In the genomic region with DNA sequence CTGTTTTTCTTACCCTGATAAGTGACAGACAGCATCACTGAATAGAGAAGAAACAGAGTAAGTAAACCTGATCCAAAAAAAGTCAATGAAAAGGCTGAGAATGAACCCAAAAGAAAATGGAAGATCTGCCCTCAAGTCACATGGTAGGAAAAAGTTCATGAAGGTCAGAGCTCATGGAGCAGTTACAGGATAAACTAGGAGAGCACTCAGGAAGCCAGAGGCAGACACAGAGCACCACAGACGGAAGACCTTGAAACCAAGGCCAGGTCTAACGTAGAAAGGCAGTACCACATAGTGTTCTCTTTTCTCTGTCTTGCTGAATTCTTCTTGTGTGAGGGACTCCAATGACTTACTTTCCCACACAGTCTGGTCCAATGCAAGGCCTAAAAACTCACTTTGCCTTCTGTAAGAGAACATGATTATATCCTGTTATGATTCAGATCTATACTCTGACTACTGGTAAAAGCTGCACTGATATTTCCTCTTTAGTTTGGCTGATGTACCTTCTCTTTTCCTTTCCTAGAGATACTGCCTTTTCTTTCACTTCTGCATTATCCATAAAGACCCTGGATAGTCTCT, we compare ENCODE assay signal across 29 cellular contexts. TPM values are rescaled to one million over a fixed set of nuclear protein-coding genes. Genes with fewer than 3 reads are reported as not detected.
DNase-seq lines count a peak whose midpoint lies in the region; ATAC-seq and TF ChIP-seq lines count a peak whose summit lies in the region.
"Had no signal": no experiment of that assay in that cellular context is flagged by ENCODE, and none has a peak within 500 bp of the region (broad histone marks: within the 10 kb centered on the region; RNA-seq: fewer than 3 reads in every experiment).

No MANE protein-coding gene starts in this region.

- no peak for DNase-seq in activated CD8-positive, alpha-beta memory T cell treated with anti-CD3 and anti-CD28 coated beads, Interleukin-2, amount 10 ng/mL, durations not matched to agents 7 days and 5 days
- no peak for DNase-seq in activated CD8-positive, alpha-beta memory T cell treated with anti-CD3 and anti-CD28 coated beads for 24 hours
- DNase-seq in CD4-positive, alpha-beta memory T cell, result no peak
- DNase-seq in MV-4-11 (lab: John Stamatoyannopoulos, UW) (peak; percentile 38), dermis blood vessel endothelial cell (peak; percentile 75), NCI-H345 (lab: John Stamatoyannopoulos, UW) (no peak), transverse colon (no peak), adrenal gland (no peak)
- DNase-seq: activated CD4-positive, CD25-positive, alpha-beta regulatory T cell treated with anti-CD3 and anti-CD28 coated beads, Interleukin-2, amount 50 U/mL, for 72 hours; Caco-2; colonic mucosa; DMS53; left lung; mesenchymal stem cell; NCI-H1092; NCI-H1694; NCI-H446; NCI-H748 treated with DMSO at 0.1 percent for 48 hours; ovary; RPMI8226; stimulated activated CD4-positive, alpha-beta T cell treated with anti-CD3 and anti-CD28 coated beads, Interleukin-15, amount 100 ng/mL, for 24 hours; stimulated activated naive B cell treated with anti-CD40 and anti-IgM and Interleukin-4, amounts not matched to agents 10 μg/mL and 1 μg/mL and 100 μg/mL, for 72 hours; upper lobe of right lung had no signal

- in situ Hi-C loops in transverse colon (cut with MboI; ENCODE audit: low pct_ligation_motif_present in 1 of 4, low pct_unique_long_range_greater_than_20kb in 1 of 4, low sequenced_read_pairs in 3 of 4), result no loop called here

- H3K4me1 ChIP-seq in CD4-positive, alpha-beta memory T cell (ENCODE audit: insufficient read depth, low read length), result peaks cover 7% of the 10 kb centered on the region
- H3K4me1 ChIP-seq in transverse colon, result no peaks in the 10 kb centered on the region
- no peaks in the 10 kb centered on the region for H3K4me1 ChIP-seq in adrenal gland (replicated peaks in 1 of 2)
- H3K4me1 ChIP-seq: ascending aorta, Caco-2, colonic mucosa, left lung, suprapubic skin, upper lobe of right lung had no signal

- no peak overlapping the region for H3K4me3 Mint-ChIP-seq in activated CD8-positive, alpha-beta memory T cell treated with anti-CD3 and anti-CD28 coated beads, Interleukin-2, amount 10 ng/mL, durations not matched to agents 7 days and 5 days
- peak overlapping the region in 5 of 8 donors; percentile 2 to 45 (median 39) for H3K4me3 Mint-ChIP-seq in CD4-positive, alpha-beta memory T cell
- H3K4me3 Mint-ChIP-seq: activated naive CD8-positive, alpha-beta T cell; activated T-helper 1 cell treated with anti-CD3 and anti-CD28 coated beads, Interleukin-12 subunit alpha, Interleukin-12 subunit beta, Interleukin-2, Interleukin-4 antibody, amounts not matched to agents 30 ng/mL and 10 ng/mL and 1 ng/mL, durations not matched to agents 14 hours and 24 hours and 36 hours; IgD-negative memory B cell; neural crest cell; stimulated activated naive B cell treated with anti-CD40 and anti-IgM and Interleukin-4, amounts not matched to agents 10 μg/mL and 1 μg/mL and 100 μg/mL, for 72 hours had no signal

- H3K27me3 ChIP-seq in CD4-positive, alpha-beta memory T cell (ENCODE audit: insufficient read depth, low read length), result no peaks in the 10 kb centered on the region
- no peaks in the 10 kb centered on the region for H3K27me3 ChIP-seq in transverse colon
- no peaks in the 10 kb centered on the region for H3K27me3 ChIP-seq in adrenal gland
- H3K27me3 ChIP-seq: ascending aorta, colonic mucosa, left lung, ovary, suprapubic skin, upper lobe of right lung had no signal

- POLR2A ChIA-PET in CD4-positive, alpha-beta memory T cell (lab: Charles Lee; ENCODE audit: partially characterized antibody), result no interaction called here

- no peak overlapping the region for H3K27ac ChIP-seq in CD4-positive, alpha-beta memory T cell (ENCODE audit: low read depth, low read length)
- H3K27ac ChIP-seq in transverse colon (no peak overlapping the region), adrenal gland (no peak overlapping the region)
- H3K27ac ChIP-seq: ascending aorta, colonic mucosa, left lung, ovary, suprapubic skin, upper lobe of right lung had no signal

- TF ChIP-seq POLR2A in transverse colon (IDR thresholded peaks at IDR 0.05), result no peak
- TF ChIP-seq POLR2A in adrenal gland (IDR thresholded peaks at IDR 0.05), result no peak

- peaks cover 10% of the 10 kb centered on the region for H3K36me3 Mint-ChIP-seq in activated CD8-positive, alpha-beta memory T cell treated with anti-CD3 and anti-CD28 coated beads, Interleukin-2, amount 10 ng/mL, durations not matched to agents 7 days and 5 days
- peaks cover 0 to 1% of the 10 kb centered on the region in 2 donors for H3K36me3 Mint-ChIP-seq in CD4-positive, alpha-beta memory T cell
- H3K36me3 Mint-ChIP-seq: activated naive CD8-positive, alpha-beta T cell; stimulated activated naive B cell treated with anti-CD40 and anti-IgM and Interleukin-4, amounts not matched to agents 10 μg/mL and 1 μg/mL and 100 μg/mL, for 72 hours had no signal

- no peak overlapping the region for H3K4me3 ChIP-seq in CD4-positive, alpha-beta memory T cell (ENCODE audit: low read length in 2 of 2)
- H3K4me3 ChIP-seq in transverse colon (no peak overlapping the region), adrenal gland (no peak overlapping the region)
- H3K4me3 ChIP-seq: ascending aorta, colonic mucosa, left lung, ovary, suprapubic skin, upper lobe of right lung had no signal

- H3K27ac Mint-ChIP-seq in activated CD8-positive, alpha-beta memory T cell treated with anti-CD3 and anti-CD28 coated beads, Interleukin-2, amount 10 ng/mL, durations not matched to agents 7 days and 5 days, result peak overlapping the region; percentile 25
- peak overlapping the region in 6 of 7 donors; percentile 17 to 88 (median 39) for H3K27ac Mint-ChIP-seq in CD4-positive, alpha-beta memory T cell
- H3K27ac Mint-ChIP-seq: activated naive CD8-positive, alpha-beta T cell; activated T-helper 1 cell treated with anti-CD3 and anti-CD28 coated beads, Interleukin-12 subunit alpha, Interleukin-12 subunit beta, Interleukin-2, Interleukin-4 antibody, amounts not matched to agents 30 ng/mL and 10 ng/mL and 1 ng/mL, durations not matched to agents 14 hours and 24 hours and 36 hours; IgD-negative memory B cell; stimulated activated naive B cell treated with anti-CD40 and anti-IgM and Interleukin-4, amounts not matched to agents 10 μg/mL and 1 μg/mL and 100 μg/mL, for 72 hours had no signal

- CTCF ChIA-PET in activated CD8-positive, alpha-beta memory T cell treated with anti-CD3 and anti-CD28 coated beads, Interleukin-2, amount 10 ng/mL, durations not matched to agents 7 days and 5 days (lab: Charles Lee), result no interaction called here
- CTCF ChIA-PET in CD4-positive, alpha-beta memory T cell (lab: Charles Lee; ENCODE audit: partially characterized antibody), result no interaction called here

- H3K9me3 Mint-ChIP-seq in activated CD8-positive, alpha-beta memory T cell treated with anti-CD3 and anti-CD28 coated beads, Interleukin-2, amount 10 ng/mL, durations not matched to agents 7 days and 5 days (ENCODE audit: low read depth), result peaks cover 5% of the 10 kb centered on the region
- H3K9me3 Mint-ChIP-seq in CD4-positive, alpha-beta memory T cell, result peaks cover 0 to 16% (median 8%) of the 10 kb centered on the region in 8 donors

- 63% methylated on average over 2 of the region's 2 CpGs; no CpG with 5 or more reads in 1 of the 2 donors for WGBS in transverse colon (ENCODE audit: low coverage in 1 of 2), 2 donors
- 40 to 54% (median 51%) methylated on average over 2 of the region's 2 CpGs for WGBS in adrenal gland, 4 donors

- H3K36me3 ChIP-seq in CD4-positive, alpha-beta memory T cell (ENCODE audit: insufficient read depth, low read length), result no peaks in the 10 kb centered on the region
- H3K36me3 ChIP-seq in transverse colon (no peaks in the 10 kb centered on the region), adrenal gland (replicated peaks in 1 of 2) (no peaks in the 10 kb centered on the region)
- H3K36me3 ChIP-seq: ascending aorta, colonic mucosa, left lung, ovary, suprapubic skin, upper lobe of right lung had no signal

- TF ChIP-seq CTCF in transverse colon (IDR thresholded peaks at IDR 0.05) (no peak), adrenal gland (IDR thresholded peaks at IDR 0.05) (no peak)

- no peaks in the 10 kb centered on the region for H3K9me3 ChIP-seq in CD4-positive, alpha-beta memory T cell (ENCODE audit: control insufficient read depth in 1 of 2, low read length in 2 of 2)
- H3K9me3 ChIP-seq in transverse colon (no peaks in the 10 kb centered on the region), adrenal gland (replicated peaks in 1 of 3) (no peaks in the 10 kb centered on the region)
- H3K9me3 ChIP-seq: ascending aorta, Caco-2, colonic mucosa, ovary, suprapubic skin, upper lobe of right lung had no signal

- H3K4me1 Mint-ChIP-seq in activated CD8-positive, alpha-beta memory T cell treated with anti-CD3 and anti-CD28 coated beads, Interleukin-2, amount 10 ng/mL, durations not matched to agents 7 days and 5 days, result peaks cover 20% of the 10 kb centered on the region
- peaks cover 8 to 13% (median 11%) of the 10 kb centered on the region in 4 donors for H3K4me1 Mint-ChIP-seq in CD4-positive, alpha-beta memory T cell
- H3K4me1 Mint-ChIP-seq: neural crest cell had no signal

- intact Hi-C loops in CD4-positive, alpha-beta memory T cell (cut with micrococcal nuclease), result no loop called here
- intact Hi-C loops in transverse colon (cut with DNase I; ENCODE audit: low total_unique reads) (no loop called here), adrenal gland (cut with DNase I) (no loop called here)

- no peaks in the 10 kb centered on the region for H3K27me3 Mint-ChIP-seq in activated CD8-positive, alpha-beta memory T cell treated with anti-CD3 and anti-CD28 coated beads, Interleukin-2, amount 10 ng/mL, durations not matched to agents 7 days and 5 days
- no peaks in the 10 kb centered on the region for H3K27me3 Mint-ChIP-seq in CD4-positive, alpha-beta memory T cell
- H3K27me3 Mint-ChIP-seq: activated naive CD8-positive, alpha-beta T cell; IgD-negative memory B cell had no signal

- no peak for TF ChIP-seq EP300 in transverse colon (IDR thresholded peaks at IDR 0.05; ENCODE audit: low read depth)

- peak; percentile 78 for ATAC-seq in activated CD8-positive, alpha-beta memory T cell treated with anti-CD3 and anti-CD28 coated beads, Interleukin-2, amount 10 ng/mL, durations not matched to agents 7 days and 5 days

RNA-seq across cellular contexts. Expression of gene RTCA, which starts 40.8 kb away (rescaled TPM):
- 10 to 100 TPM; 67.4 to 67.9 TPM for total RNA-seq in activated CD8-positive, alpha-beta memory T cell treated with anti-CD3 and anti-CD28 coated beads, Interleukin-2, amount 10 ng/mL, durations not matched to agents 7 days and 5 days
- total RNA-seq in CD4-positive, alpha-beta memory T cell, result 10 to 100 TPM; 39.7 to 41.4 TPM
- polyA plus RNA-seq in CD4-positive, alpha-beta memory T cell, result 10 to 100 TPM; 19.0 to 24.6 TPM
- total RNA-seq in dermis blood vessel endothelial cell (41.0 and 48.7 TPM in 2 replicates), transverse colon (10 to 100 TPM in 3 of 4 donors, 1 to 10 TPM in 1; 6.0 to 41.9 (median 36.1) TPM), adrenal gland (10 to 100 TPM; 19.0 to 41.0 (median 34.0) TPM)
- polyA plus RNA-seq in adrenal gland, result 10 to 100 TPM; 20.5 to 61.2 (median 21.4) TPM

RNA-seq across cellular contexts. Expression of gene CDC14A, which starts 45.5 kb away (rescaled TPM):
- total RNA-seq in activated CD8-positive, alpha-beta memory T cell treated with anti-CD3 and anti-CD28 coated beads, Interleukin-2, amount 10 ng/mL, durations not matched to agents 7 days and 5 days, result 10 to 100 TPM; 34.2 to 43.1 TPM
- total RNA-seq in CD4-positive, alpha-beta memory T cell, result 100 to 1,000 TPM; 108 to 119 TPM
- 10 to 100 TPM; 37.7 to 72.3 TPM for polyA plus RNA-seq in CD4-positive, alpha-beta memory T cell
- 13.1 and 20.6 TPM in 2 replicates for total RNA-seq in dermis blood vessel endothelial cell
- 10 to 100 TPM in 3 of 4 donors, 1 to 10 TPM in 1; 8.0 to 68.6 (median 48.5) TPM for total RNA-seq in transverse colon
- 10 to 100 TPM in 2 of 8 donors, 1 to 10 TPM in 5, under 1 TPM in 1; 0.85 to 19.2 (median 4.6) TPM for total RNA-seq in adrenal gland
- 1 to 10 TPM; 1.1 to 1.7 (median 1.3) TPM for polyA plus RNA-seq in adrenal gland

RNA-seq across cellular contexts. Expression of gene DBT, which starts 57.2 kb away (rescaled TPM):
- total RNA-seq in activated CD8-positive, alpha-beta memory T cell treated with anti-CD3 and anti-CD28 coated beads, Interleukin-2, amount 10 ng/mL, durations not matched to agents 7 days and 5 days, result 10 to 100 TPM; 11.2 to 13.2 TPM
- total RNA-seq in CD4-positive, alpha-beta memory T cell, result 10 to 100 TPM; 16.1 to 16.8 TPM
- polyA plus RNA-seq in CD4-positive, alpha-beta memory T cell, result 1 to 10 TPM; 2.1 to 6.5 TPM
- 5.4 and 9.9 TPM in 2 replicates for total RNA-seq in dermis blood vessel endothelial cell
- total RNA-seq in transverse colon, result 1 to 10 TPM; 1.8 to 7.6 (median 4.9) TPM
- 10 to 100 TPM in 7 of 8 donors, 1 to 10 TPM in 1; 9.8 to 44.9 (median 21.5) TPM for total RNA-seq in adrenal gland
- polyA plus RNA-seq in adrenal gland, result 10 to 100 TPM in 1 of 3 donors, 1 to 10 TPM in 2; 3.1 to 26.7 (median 3.7) TPM

Comparison
In these comparisons a context has a peak if more than half of its experiments do, and no peak if none do; other contexts are left out.
1. DNase-seq: peak in MV-4-11 (single experiment) and dermis blood vessel endothelial cell (single experiment); none in activated CD8-positive, alpha-beta memory T cell treated with anti-CD3 and anti-CD28 coated beads, Interleukin-2, amount 10 ng/mL, durations not matched to agents 7 days and 5 days (single experiment), activated CD8-positive, alpha-beta memory T cell treated with anti-CD3 and anti-CD28 coated beads for 24 hours (single experiment), CD4-positive, alpha-beta memory T cell (0 of 5), NCI-H345 (single experiment), transverse colon (single experiment) and adrenal gland (0 of 7).